ENCODE assay signal across 8 cellular contexts in genomic region chr12:108826115-108826806, GRCh38. TPM values are rescaled to one million over a fixed set of nuclear protein-coding genes. Genes with fewer than 3 reads are reported as not detected.
DNase-seq lines count a peak whose midpoint lies in the region; ATAC-seq and TF ChIP-seq lines count a peak whose summit lies in the region.

No MANE protein-coding gene starts in this region.

- POLR2A ChIA-PET in WTC11 (lab: Charles Lee), result interaction anchor here (0.6 kb wide), 1 partner anchor 208 kb away, joined by 3 read pairs; no protein-coding TSS in a partner anchor

- ATAC-seq in activated T-cell treated with anti-CD3 and anti-CD28 coated beads, Interleukin-2, amount 50 U/mL, for 72 hours (replicated peaks in 1 of 2), result no peak
- no peak for ATAC-seq in activated T-cell treated with anti-CD3 and anti-CD28 coated beads, Interleukin-2, amount 50 U/mL, for 4 hours
- ATAC-seq in WTC11 (peak; percentile 26), esophagus mucosa (no peak), GM21381 (IDR thresholded peaks at IDR 0.05; ENCODE audit: unreplicated experiment) (no peak)

- no peaks in the 10 kb centered on the region for H3K9me3 Mint-ChIP-seq in activated T-cell treated with anti-CD3 and anti-CD28 coated beads, Interleukin-2, amount 50 U/mL, for 72 hours
- no peaks in the 10 kb centered on the region for H3K9me3 Mint-ChIP-seq in activated T-cell treated with anti-CD3 and anti-CD28 coated beads, Interleukin-2, amount 50 U/mL, for 4 hours
- no peaks in the 10 kb centered on the region for H3K9me3 Mint-ChIP-seq in WTC11

- peak overlapping the region; percentile 86 for H3K27ac Mint-ChIP-seq in activated T-cell treated with anti-CD3 and anti-CD28 coated beads, Interleukin-2, amount 50 U/mL, for 72 hours
- peak overlapping the region; percentile 87 for H3K27ac Mint-ChIP-seq in WTC11

- DNase-seq in activated T-cell treated with anti-CD3 and anti-CD28 coated beads, Interleukin-2, amount 50 U/mL, for 72 hours, result no peak
- no peak for DNase-seq in activated T-cell treated with anti-CD3 and anti-CD28 coated beads, Interleukin-2, amount 50 U/mL, for 4 hours
- DNase-seq in WTC11 (ENCODE audit: low spot score) (no peak), globus pallidus (ENCODE audit: low spot score) (peak; percentile 71), pons (ENCODE audit: low spot score) (peak; percentile 82)
- no peak for DNase-seq in stimulated activated CD4-positive, alpha-beta T cell treated with anti-CD3 and anti-CD28 coated beads, Interleukin-4, amount 100 ng/mL, for 1 hour

- H3K36me3 Mint-ChIP-seq in activated T-cell treated with anti-CD3 and anti-CD28 coated beads, Interleukin-2, amount 50 U/mL, for 72 hours (ENCODE audit: insufficient read depth in 2 of 2), result peaks cover 3 to 6% of the 10 kb centered on the region in 2 donors
- H3K36me3 Mint-ChIP-seq in activated T-cell treated with anti-CD3 and anti-CD28 coated beads, Interleukin-2, amount 50 U/mL, for 4 hours (ENCODE audit: insufficient read depth), result peaks cover 23% of the 10 kb centered on the region
- peaks cover 19% of the 10 kb centered on the region for H3K36me3 Mint-ChIP-seq in WTC11

- CTCF ChIA-PET in WTC11 (lab: Charles Lee), result interaction anchor here (0.7 to 3.3 kb wide), 5 partner anchors 8 to 124 kb away, joined by 3 to 16 read pairs (median 4); no protein-coding TSS in a partner anchor

- H3K4me1 Mint-ChIP-seq in activated T-cell treated with anti-CD3 and anti-CD28 coated beads, Interleukin-2, amount 50 U/mL, for 72 hours (ENCODE audit: low read depth), result peaks cover 57% of the 10 kb centered on the region
- peaks cover 31% of the 10 kb centered on the region for H3K4me1 Mint-ChIP-seq in activated T-cell treated with anti-CD3 and anti-CD28 coated beads, Interleukin-2, amount 50 U/mL, for 4 hours (ENCODE audit: low read depth)
- H3K4me1 Mint-ChIP-seq in WTC11, result peaks cover 38% of the 10 kb centered on the region

- H3K27me3 Mint-ChIP-seq in activated T-cell treated with anti-CD3 and anti-CD28 coated beads, Interleukin-2, amount 50 U/mL, for 72 hours (ENCODE audit: low read depth), result no peaks in the 10 kb centered on the region
- H3K27me3 Mint-ChIP-seq in activated T-cell treated with anti-CD3 and anti-CD28 coated beads, Interleukin-2, amount 50 U/mL, for 4 hours (ENCODE audit: low read depth), result no peaks in the 10 kb centered on the region
- no peaks in the 10 kb centered on the region for H3K27me3 Mint-ChIP-seq in WTC11 (ENCODE audit: low read depth)

- no peak for TF ChIP-seq CTCF in WTC11 (IDR thresholded peaks at IDR 0.05)

- H3K4me3 Mint-ChIP-seq in activated T-cell treated with anti-CD3 and anti-CD28 coated beads, Interleukin-2, amount 50 U/mL, for 72 hours, result peak overlapping the region; percentile 56 to 72
- no peak overlapping the region for H3K4me3 Mint-ChIP-seq in activated T-cell treated with anti-CD3 and anti-CD28 coated beads, Interleukin-2, amount 50 U/mL, for 4 hours
- no peak overlapping the region for H3K4me3 Mint-ChIP-seq in WTC11

TF ChIP-seq in WTC11, 78 proteins besides CTCF, POLR2A, EP300 and RAD21:
- TF ChIP-seq FOXP1 (CRISPR knock-in tag; IDR thresholded peaks at IDR 0.05; ENCODE audit: borderline replicate concordance) (no peak), USF2 (CRISPR knock-in tag; IDR thresholded peaks at IDR 0.05) (no peak)
TF ChIP-seq in WTC11: peak in this region for 0.

RNA-seq across cellular contexts. Expression of gene SSH1, which starts 31.1 kb away (rescaled TPM):
- 10 to 100 TPM; 33.8 to 48.8 TPM for total RNA-seq in activated T-cell treated with anti-CD3 and anti-CD28 coated beads, Interleukin-2, amount 50 U/mL, for 72 hours
- total RNA-seq in activated T-cell treated with anti-CD3 and anti-CD28 coated beads, Interleukin-2, amount 50 U/mL, for 4 hours, result 10 to 100 TPM; 17.0 to 20.7 (median 18.2) TPM
- total RNA-seq in WTC11 (2021) (18.7 to 23.1 TPM (median 21.3 TPM) in 3 replicates), esophagus mucosa (16.0 TPM)

RNA-seq across cellular contexts. Expression of gene DAO, which starts 53.6 kb away (rescaled TPM):
- not detected for total RNA-seq in activated T-cell treated with anti-CD3 and anti-CD28 coated beads, Interleukin-2, amount 50 U/mL, for 72 hours
- not detected for total RNA-seq in activated T-cell treated with anti-CD3 and anti-CD28 coated beads, Interleukin-2, amount 50 U/mL, for 4 hours
- 0.17 TPM in 1 of 3 replicates, not detected in the others for total RNA-seq in WTC11 (2021)
- total RNA-seq in esophagus mucosa, result not detected

Comparison
In these comparisons a context has a peak if more than half of its experiments do, and no peak if none do; other contexts are left out.
1. H3K4me3 Mint-ChIP-seq: peak in activated T-cell treated with anti-CD3 and anti-CD28 coated beads, Interleukin-2, amount 50 U/mL, for 72 hours (2 of 2); none in activated T-cell treated with anti-CD3 and anti-CD28 coated beads, Interleukin-2, amount 50 U/mL, for 4 hours (single experiment) and WTC11 (single experiment).
2. DNase-seq: peak in globus pallidus (single experiment) and pons (single experiment); none in activated T-cell treated with anti-CD3 and anti-CD28 coated beads, Interleukin-2, amount 50 U/mL, for 72 hours (0 of 2), activated T-cell treated with anti-CD3 and anti-CD28 coated beads, Interleukin-2, amount 50 U/mL, for 4 hours (single experiment), WTC11 (single experiment) and stimulated activated CD4-positive, alpha-beta T cell treated with anti-CD3 and anti-CD28 coated beads, Interleukin-4, amount 100 ng/mL, for 1 hour (single experiment).